In the genomic region with DNA sequence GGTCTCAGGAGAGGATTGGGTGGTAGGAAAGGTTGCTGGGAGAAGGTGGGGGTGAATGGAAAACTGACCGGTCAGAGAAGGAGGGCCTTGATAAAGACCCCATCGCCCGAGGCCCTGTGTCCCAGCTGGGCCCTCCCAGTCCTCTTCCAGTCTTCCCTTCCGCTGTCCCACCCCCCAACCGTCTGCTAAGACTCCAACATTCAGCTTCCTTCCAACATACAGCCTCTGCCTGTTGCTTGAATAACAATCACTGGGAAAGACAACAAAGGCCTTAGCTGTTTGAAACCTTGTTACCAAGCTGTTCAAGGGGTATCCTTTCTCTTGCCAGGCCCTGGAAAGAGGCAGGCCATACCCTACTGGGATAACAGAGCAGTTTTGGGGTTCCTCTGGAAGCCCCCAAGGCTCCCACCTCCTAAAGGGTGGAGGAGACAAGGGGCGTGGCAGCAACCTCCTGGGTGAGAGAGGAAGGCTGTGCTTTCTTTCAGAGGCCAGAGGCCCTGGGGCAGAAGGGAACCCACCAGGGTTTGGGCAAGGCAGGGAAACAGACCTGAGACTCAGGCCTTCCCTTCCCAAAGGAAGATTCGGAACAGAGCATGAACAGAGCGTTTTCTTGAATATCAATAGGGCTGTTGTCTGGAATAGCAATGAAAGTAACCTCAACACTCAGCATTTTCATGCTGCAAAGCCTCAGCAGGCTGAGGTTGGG, we compare ENCODE assay signal across 26 cellular contexts. TPM values are rescaled to one million over a fixed set of nuclear protein-coding genes. Genes with fewer than 3 reads are reported as not detected.
DNase-seq lines count a peak whose midpoint lies in the region; TF ChIP-seq lines count a peak whose summit lies in the region.
"Had no signal": no experiment of that assay in that cellular context is flagged by ENCODE, and none has a peak within 500 bp of the region (broad histone marks: within the 10 kb centered on the region; RNA-seq: fewer than 3 reads in every experiment).

No MANE protein-coding gene starts in this region.

- H3K9ac ChIP-seq in NT2/D1 (ENCODE audit: insufficient read length, low read depth) (peak overlapping the region; percentile 26), neural cell (ENCODE audit: low read length) (no peak overlapping the region)
- H3K9ac ChIP-seq: SK-N-SH had no signal

- CTCF ChIA-PET in MCF 10A (lab: Yijun Ruan, JAX) = interaction anchor here (0.5 to 0.8 kb wide), 4 partner anchors 9 to 636 kb away, joined by 3 to 5 read pairs (median 3); no protein-coding TSS in a partner anchor

- H3K4me3 ChIP-seq in NT2/D1 (ENCODE audit: insufficient read length, low read depth) (peak overlapping the region; percentile 1), neural cell (ENCODE audit: low read length) (peak overlapping the region; percentile 15)
- H3K4me3 ChIP-seq: cardiac muscle cell, dorsolateral prefrontal cortex, HAP-1 had no signal

- no peak overlapping the region for H3K4me2 ChIP-seq in neural cell (ENCODE audit: low read length)
- H3K4me2 ChIP-seq: SK-N-SH had no signal

- peaks cover 13% of the 10 kb centered on the region for H3K36me3 ChIP-seq in NT2/D1 (ENCODE audit: insufficient read depth, insufficient read length, low read length)
- H3K36me3 ChIP-seq in neural cell (ENCODE audit: insufficient read depth, low read length) = no peaks in the 10 kb centered on the region
- H3K36me3 ChIP-seq: cardiac muscle cell, HAP-1 had no signal

- H3K4me3 Mint-ChIP-seq in MCF 10A (ENCODE audit: unreplicated experiment) = no peak overlapping the region

- H3K36me3 Mint-ChIP-seq in MCF 10A (ENCODE audit: insufficient read depth, unreplicated experiment) = peaks cover 8% of the 10 kb centered on the region

- H3F3A ChIP-seq in neural cell (ENCODE audit: insufficient read depth, low read length, poor library complexity, severe bottlenecking) = no peaks in the 10 kb centered on the region

- H3K4me1 Mint-ChIP-seq in MCF 10A (ENCODE audit: insufficient read depth, unreplicated experiment) = peaks cover 55% of the 10 kb centered on the region

- intact Hi-C loops in MCF 10A (cut with micrococcal nuclease) = no loop called here

- TF ChIP-seq CTCF in C4-2B (conservative IDR thresholded peaks at IDR 0.05) (no peak), neural cell (IDR thresholded peaks at IDR 0.05; ENCODE audit: poor library complexity, severe bottlenecking) (no peak), MCF 10A (IDR thresholded peaks at IDR 0.05; ENCODE audit: unreplicated experiment) (no peak)

- no peaks in the 10 kb centered on the region for H3K9me2 ChIP-seq in neural cell (ENCODE audit: insufficient read depth, low read length)
- H3K9me2 ChIP-seq: SK-N-SH had no signal

- no peaks in the 10 kb centered on the region for H3K27me3 Mint-ChIP-seq in MCF 10A (ENCODE audit: insufficient read depth, unreplicated experiment)

- BruUV-seq in MCF 10A (replicated peaks; lab: Mats Ljungman, UMichigan) = no TSS peak

- H4K20me1 ChIP-seq in neural cell (ENCODE audit: insufficient read depth) = no peaks in the 10 kb centered on the region

- no peaks in the 10 kb centered on the region for H3K79me2 ChIP-seq in neural cell (replicated peaks; ENCODE audit: insufficient read depth, low read length)

- H3K9me3 ChIP-seq in NT2/D1 (ENCODE audit: insufficient read depth, low read length) = no peaks in the 10 kb centered on the region
- H3K9me3 ChIP-seq in neural cell (ENCODE audit: low read length) = no peaks in the 10 kb centered on the region
- H3K9me3 ChIP-seq: HAP-1, SK-N-SH had no signal

- H3K27me3 ChIP-seq in NT2/D1 (ENCODE audit: insufficient read depth, insufficient read length) (no peaks in the 10 kb centered on the region), neural cell (ENCODE audit: insufficient read depth, low read depth, low read length) (peaks cover 22% of the 10 kb centered on the region)
- H3K27me3 ChIP-seq: cardiac muscle cell, dorsolateral prefrontal cortex had no signal

- no peaks in the 10 kb centered on the region for H3K9me3 Mint-ChIP-seq in MCF 10A (ENCODE audit: unreplicated experiment)

- peak; percentile 89 for DNase-seq in NT2/D1 (ENCODE audit: low read depth, low spot score)
- peak; percentile 73 for DNase-seq in epidermal melanocyte (ENCODE audit: insufficient read length, low spot score)
- no peak for DNase-seq in NCI-H2029 (lab: John Stamatoyannopoulos, UW)
- DNase-seq in MCF 10A (ENCODE audit: unreplicated experiment) = no peak
- no peak for DNase-seq in NCI-H69 (lab: John Stamatoyannopoulos, UW)
- DNase-seq in stimulated activated CD4-positive, alpha-beta T cell treated with anti-CD3 and anti-CD28 coated beads, Interleukin-4, amount 100 ng/mL, for 24 hours = no peak
- DNase-seq: activated CD4-positive, alpha-beta T cell treated with anti-CD3 and anti-CD28 coated beads, Interleukin-2, amount 50 U/mL, for 48 hours; activated gamma-delta T cell; amniotic stem cell; Calu3; dorsolateral prefrontal cortex; KG1; mammary epithelial cell; NCI-H1694; NCI-H526 treated with DMSO at 0.1 percent for 48 hours; retina; RPMI8226; SK-N-SH; stimulated activated CD4-positive, alpha-beta T cell treated with anti-CD3 and anti-CD28 coated beads, Interleukin-12 subunit alpha, Interleukin-12 subunit beta, amount 100 ng/mL, for 4 hours; stimulated activated CD8-positive, alpha-beta memory T cell treated with anti-CD3 and anti-CD28 coated beads, Interleukin-4, amount 100 ng/mL, for 48 hours had no signal

- H3K27ac Mint-ChIP-seq in MCF 10A (ENCODE audit: low read depth, unreplicated experiment) = no peak overlapping the region

- no peak overlapping the region for H2AFZ ChIP-seq in neural cell (ENCODE audit: low read depth, low read length)

- no peak for TF ChIP-seq EP300 in neural cell (conservative IDR thresholded peaks at IDR 0.05; ENCODE audit: poor library complexity, severe bottlenecking)

- TF ChIP-seq RAD21 in neural cell (conservative IDR thresholded peaks at IDR 0.05) = no peak

- peak overlapping the region; percentile 78 for H3K27ac ChIP-seq in C4-2B
- no peak overlapping the region for H3K27ac ChIP-seq in neural cell (ENCODE audit: low read length)
- H3K27ac ChIP-seq: cardiac muscle cell had no signal

- peaks cover 34% of the 10 kb centered on the region for H3K4me1 ChIP-seq in NT2/D1 (ENCODE audit: insufficient read depth, insufficient read length)
- H3K4me1 ChIP-seq: HAP-1 had no signal

- POLR2A ChIA-PET in MCF 10A (lab: Yijun Ruan, JAX) = interaction anchor here (0.7 to 0.9 kb wide), 2 partner anchors 11 to 15 kb away, joined by 3 to 4 read pairs; no protein-coding TSS in a partner anchor

TF ChIP-seq in neural cell, 6 proteins besides CTCF, POLR2A, EP300 and RAD21:
- TF ChIP-seq TAF1 (IDR thresholded peaks at IDR 0.05; ENCODE audit: low read depth) = no peak
- TF ChIP-seq POLR2AphosphoS5 (IDR thresholded peaks at IDR 0.05) = no peak
- no peak for TF ChIP-seq SMC3 (conservative IDR thresholded peaks at IDR 0.05; ENCODE audit: poor library complexity)

RNA-seq across cellular contexts. Expression of a gene that starts 4.3 kb away (rescaled TPM):
- 26.3 and 26.7 TPM in 2 replicates for polyA plus RNA-seq in neural cell
- polyA minus RNA-seq in neural cell = 28.0 and 29.3 TPM in 2 replicates
- total RNA-seq in MCF 10A (2022) = 6.7 and 9.5 TPM in 2 replicates

RNA-seq across cellular contexts. Expression of a gene that starts 18.6 kb away (rescaled TPM):
- polyA plus RNA-seq in neural cell = not detected in 2 replicates
- not detected in 2 replicates for polyA minus RNA-seq in neural cell
- total RNA-seq in MCF 10A (2022) = not detected in 2 replicates
- total RNA-seq: Calu3, cardiac muscle cell, Daoy, mammary epithelial cell had no signal
- polyA plus RNA-seq: keratinocyte, SK-N-SH had no signal

RNA-seq across cellular contexts. Expression of a gene that starts 48.7 kb away (rescaled TPM):
- polyA plus RNA-seq in neural cell = not detected in 2 replicates
- not detected in 2 replicates for polyA minus RNA-seq in neural cell
- not detected in 2 replicates for total RNA-seq in MCF 10A (2022)
- total RNA-seq: Calu3, mammary epithelial cell had no signal
- polyA plus RNA-seq: keratinocyte, mammary epithelial cell had no signal

Comparison
In these comparisons a context has a peak if more than half of its experiments do, and no peak if none do; other contexts are left out.
1. DNase-seq: peak in NT2/D1 (single experiment) and epidermal melanocyte (single experiment); none in NCI-H2029 (single experiment), MCF 10A (single experiment), NCI-H69 (single experiment) and stimulated activated CD4-positive, alpha-beta T cell treated with anti-CD3 and anti-CD28 coated beads, Interleukin-4, amount 100 ng/mL, for 24 hours (single experiment).